In the genomic region with DNA sequence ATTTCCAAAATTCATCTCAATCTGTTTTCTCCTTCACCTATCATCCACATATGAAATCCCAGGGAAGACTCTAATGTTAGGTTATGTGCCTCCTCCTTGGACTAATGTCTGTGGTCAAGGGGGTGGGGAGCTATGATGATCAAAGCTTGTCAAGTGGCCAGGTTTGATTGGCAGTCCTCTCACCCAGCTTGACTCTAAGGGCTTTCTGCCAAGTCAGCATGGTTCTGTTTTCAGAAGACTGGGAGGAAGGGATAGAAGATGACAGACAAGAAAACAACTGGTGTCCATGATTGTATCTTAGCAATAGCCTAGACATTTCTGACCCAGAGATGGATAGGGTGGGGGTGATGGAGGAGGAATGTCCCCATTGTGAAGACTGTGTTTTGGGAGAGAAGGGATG, we compare ENCODE assay signal across 28 cellular contexts. TPM values are rescaled to one million over a fixed set of nuclear protein-coding genes. Genes with fewer than 3 reads are reported as not detected.
"Had no signal": no experiment of that assay in that cellular context is flagged by ENCODE, and none has a peak within 500 bp of the region (broad histone marks: within the 10 kb centered on the region; RNA-seq: fewer than 3 reads in every experiment).

No MANE protein-coding gene starts in this region.

- H3K27ac ChIP-seq: body of pancreas, colonic mucosa, epithelial cell of prostate, left lung, thyroid gland had no signal

- H3K4me3 ChIP-seq: body of pancreas, colonic mucosa, left lung, thyroid gland had no signal

- H3K36me3 ChIP-seq: colonic mucosa, left lung, thyroid gland had no signal

- H3K9me3 ChIP-seq: body of pancreas, colonic mucosa, left lung, thyroid gland had no signal

- DNase-seq: activated CD4-positive, alpha-beta T cell treated with anti-CD3 and anti-CD28 coated beads, Interleukin-2, amount 10 ng/mL, durations not matched to agents 24 days and 14 days; activated CD8-positive, alpha-beta T cell treated with anti-CD3 and anti-CD28 coated beads for 36 hours; activated naive CD4-positive, alpha-beta T cell treated with Interleukin-2 at 50 U/mL for 16 hours; activated naive CD8-positive, alpha-beta T cell treated with anti-CD3 and anti-CD28 coated beads, Interleukin-2, amount 10 ng/mL, durations not matched to agents 7 days and 5 days; activated T-cell treated with anti-CD3 and anti-CD28 coated beads, Interleukin-2, amount 50 U/mL, for 1 hour; amygdala; body of pancreas; central memory CD4-positive, alpha-beta T cell; colonic mucosa; endodermal cell; foreskin melanocyte; glutamatergic neuron; left lung; nephron progenitor cell; nucleus accumbens; stimulated activated CD4-positive, alpha-beta T cell treated with anti-CD3 and anti-CD28 coated beads, Interleukin-2, amount 100 ng/mL, for 24 hours; stimulated activated naive CD4-positive, alpha-beta T cell treated with Interleukin-2 at 50 U/mL for 16 hours; thyroid gland had no signal

- H3K27me3 ChIP-seq: body of pancreas, colonic mucosa, left lung, thyroid gland had no signal

- H3K4me1 ChIP-seq: body of pancreas, colonic mucosa, thyroid gland had no signal

- ATAC-seq: activated CD8-positive, alpha-beta T cell treated with anti-CD3 and anti-CD28 coated beads for 36 hours; body of pancreas; left lung had no signal

RNA-seq across cellular contexts. Expression of a gene that starts 9.1 kb away (rescaled TPM):
- total RNA-seq: activated CD4-positive, alpha-beta T cell treated with anti-CD3 and anti-CD28 coated beads, Interleukin-2, amount 10 ng/mL, durations not matched to agents 24 days and 14 days; activated CD8-positive, alpha-beta T cell treated with anti-CD3 and anti-CD28 coated beads for 36 hours; activated naive CD8-positive, alpha-beta T cell treated with anti-CD3 and anti-CD28 coated beads, Interleukin-2, amount 10 ng/mL, durations not matched to agents 7 days and 5 days; activated T-helper 2 cell treated with anti-CD3 and anti-CD28 coated beads, Interferon-gamma antibody, Interleukin-2, Interleukin-4, amounts not matched to agents 10 μg/mL and 5 μg/mL and 100 μg/mL, durations not matched to agents 14 hours and 24 hours and 36 hours; body of pancreas; colonic mucosa; endodermal cell; left lung; lung microvascular endothelial cell; myocyte; posterior vena cava; skeletal muscle tissue; subcutaneous adipose tissue; T-helper 2 cell treated with Interferon-gamma antibody and Interleukin-4, amounts not matched to agents 100 ng/mL and 5 ng/mL, for 36 hours; thyroid gland; ureter had no signal

RNA-seq across cellular contexts. Expression of a gene that starts 23.0 kb away (rescaled TPM):
- total RNA-seq: myocyte, posterior vena cava, skeletal muscle tissue had no signal

RNA-seq across cellular contexts. Expression of a gene that starts 31.0 kb away (rescaled TPM):
- total RNA-seq: endodermal cell, lung microvascular endothelial cell, posterior vena cava had no signal

RNA-seq across cellular contexts. Expression of a gene that starts 57.4 kb away (rescaled TPM):
- total RNA-seq: activated CD4-positive, alpha-beta T cell treated with anti-CD3 and anti-CD28 coated beads, Interleukin-2, amount 10 ng/mL, durations not matched to agents 24 days and 14 days; activated CD8-positive, alpha-beta T cell treated with anti-CD3 and anti-CD28 coated beads for 36 hours; activated T-helper 2 cell treated with anti-CD3 and anti-CD28 coated beads, Interferon-gamma antibody, Interleukin-2, Interleukin-4, amounts not matched to agents 10 μg/mL and 5 μg/mL and 100 μg/mL, durations not matched to agents 14 hours and 24 hours and 36 hours; endodermal cell; lung microvascular endothelial cell; myocyte; posterior vena cava; subcutaneous adipose tissue; T-helper 2 cell treated with Interferon-gamma antibody and Interleukin-4, amounts not matched to agents 100 ng/mL and 5 ng/mL, for 36 hours had no signal
- polyA plus RNA-seq: keratinocyte had no signal
